In the genomic region with DNA sequence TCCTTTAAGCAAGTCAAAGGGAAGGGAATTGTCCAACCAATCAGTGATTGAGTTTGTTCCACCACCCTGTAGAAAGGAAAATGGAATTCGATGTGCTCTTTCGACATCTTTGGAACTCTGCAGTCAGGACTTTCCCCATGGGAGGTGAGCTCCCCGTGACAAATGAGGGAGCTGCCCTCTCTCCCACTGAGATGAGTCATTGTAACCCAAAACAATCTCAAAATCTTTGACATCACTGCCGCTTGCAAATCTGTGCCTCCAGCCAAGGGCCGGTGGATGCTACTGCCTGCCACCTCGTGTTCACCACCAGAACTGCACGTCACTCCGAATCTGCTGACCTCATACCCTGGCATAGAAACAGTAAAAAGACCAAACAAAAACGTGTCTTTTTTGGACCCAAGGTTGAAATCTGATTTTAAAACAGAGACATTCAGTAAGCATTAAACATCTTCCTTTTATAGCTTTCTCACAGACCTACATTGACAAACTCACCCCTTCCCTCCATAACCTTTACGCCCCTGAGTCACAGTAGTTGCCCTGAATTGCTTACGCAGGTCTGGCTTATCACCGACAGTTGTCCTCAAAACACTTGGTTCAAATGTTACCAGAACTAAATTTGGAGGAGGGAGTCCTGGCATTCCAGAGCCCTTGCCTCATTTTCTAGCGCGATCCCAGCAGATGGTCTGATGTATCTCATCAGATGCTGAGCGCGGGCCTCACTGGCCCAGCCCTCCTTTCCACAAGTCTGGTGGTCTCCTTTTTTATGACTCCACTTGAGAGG, we compare ENCODE assay signal across 9 cellular contexts.
DNase-seq lines count a peak whose midpoint lies in the region; ATAC-seq, FAIRE-seq and TF ChIP-seq lines count a peak whose summit lies in the region.
"Had no signal": no experiment of that assay in that cellular context is flagged by ENCODE, and none has a peak within 500 bp of the region (broad histone marks: within the 10 kb centered on the region; RNA-seq: fewer than 3 reads in every experiment).

No MANE protein-coding gene starts in this region.

- peak overlapping the region in 1 of 11 experiments; percentile 12; a peak in 1 of 22 replicates for H3K9ac ChIP-seq in BLaER1 treated with 17β-estradiol and CSF1 and Interleukin-3, amounts not matched to agents 10 nM and 100 nM
- H3K9ac ChIP-seq in endothelial cell of umbilical vein (replicated peaks; ENCODE audit: extremely low read depth, insufficient read depth, low read length) = peak overlapping the region; percentile 45

- H3K36me3 ChIP-seq in BLaER1 treated with 17β-estradiol and CSF1 and Interleukin-3, amounts not matched to agents 10 nM and 100 nM = no peaks in the 10 kb centered on the region
- H3K36me3 ChIP-seq in endothelial cell of umbilical vein (ENCODE audit: control insufficient read depth in 2 of 2, extremely low read depth in 1 of 2, insufficient read depth in 2 of 2, low read length in 2 of 2) = peaks cover 3 to 4% of the 10 kb centered on the region in 2 experiments

- BruUV-seq in endothelial cell of umbilical vein (replicated peaks; lab: Mats Ljungman, UMichigan) = no TSS peak

- peaks cover 0 to 5% (median 0%) of the 10 kb centered on the region in 11 experiments; a peak in 1 of 22 replicates for H4K20me1 ChIP-seq in BLaER1 treated with 17β-estradiol and CSF1 and Interleukin-3, amounts not matched to agents 10 nM and 100 nM
- no peaks in the 10 kb centered on the region for H4K20me1 ChIP-seq in endothelial cell of umbilical vein (replicated peaks; ENCODE audit: control insufficient read depth, extremely low read depth, insufficient read depth, low read length)

- H3K4me2 ChIP-seq in BLaER1 treated with 17β-estradiol and CSF1 and Interleukin-3, amounts not matched to agents 10 nM and 100 nM = peak overlapping the region; percentile 3 to 83 (median 60); a peak in 21 of 22 replicates
- peak overlapping the region; percentile 6 for H3K4me2 ChIP-seq in endothelial cell of umbilical vein (ENCODE audit: insufficient read depth, low read length)

- dilution Hi-C loops in endothelial cell of umbilical vein (cut with MboI; ENCODE audit: extremely low pct_ligation_motif_present, low sequenced_read_pairs) = no loop called here

- no peak overlapping the region for H3K4me3 ChIP-seq in BLaER1 treated with 17β-estradiol and CSF1 and Interleukin-3, amounts not matched to agents 10 nM and 100 nM
- no peak overlapping the region for H3K4me3 ChIP-seq in endothelial cell of umbilical vein (replicated peaks in 1 of 3; ENCODE audit: insufficient read depth in 1 of 3, low read depth in 1 of 3, low read length in 3 of 3)

- intact Hi-C loops in endothelial cell of umbilical vein (cut with micrococcal nuclease) = loop anchor here (1.0 kb wide), 5 partner anchors 8 to 190 kb away; no protein-coding TSS in a partner anchor

- no peak overlapping the region for H2AFZ ChIP-seq in endothelial cell of umbilical vein (ENCODE audit: low read depth, low read length)

- no peaks in the 10 kb centered on the region for H3K9me1 ChIP-seq in endothelial cell of umbilical vein (replicated peaks; ENCODE audit: control insufficient read depth, extremely low read depth, insufficient read depth, low read length)

- ATAC-seq in GM18909 (IDR thresholded peaks at IDR 0.05; ENCODE audit: poor library complexity, unreplicated experiment) (peak; percentile 92), HG03139 (IDR thresholded peaks at IDR 0.05; ENCODE audit: unreplicated experiment) (peak; percentile 85)

- H3K27ac ChIP-seq in BLaER1 treated with 17β-estradiol and CSF1 and Interleukin-3, amounts not matched to agents 10 nM and 100 nM = peak overlapping the region in 3 of 11 experiments; percentile 11 to 45 (median 19); a peak in 3 of 22 replicates
- H3K27ac ChIP-seq in endothelial cell of umbilical vein (ENCODE audit: insufficient read depth, low read depth, low read length) = peak overlapping the region; percentile 97

- peaks cover 13 to 71% (median 56%) of the 10 kb centered on the region in 10 experiments for H3K4me1 ChIP-seq in BLaER1 treated with 17β-estradiol and CSF1 and Interleukin-3, amounts not matched to agents 10 nM and 100 nM
- peaks cover 53% of the 10 kb centered on the region for H3K4me1 ChIP-seq in endothelial cell of umbilical vein (ENCODE audit: control insufficient read depth, extremely low read depth, insufficient read depth, low read length)

- peak; percentile 95 for FAIRE-seq in endothelial cell of umbilical vein (lab: Jason Lieb, UNC)
- FAIRE-seq: colon had no signal

- DNase-seq in NCI-H345 treated with DMSO at 0.1 percent for 48 hours (lab: John Stamatoyannopoulos, UW; ENCODE audit: unreplicated experiment) (peak; percentile 34), endothelial cell of umbilical vein (ENCODE audit: low read depth, low spot score) (peak; percentile 93), midbrain (lab: John Stamatoyannopoulos, UW) (peak; percentile 86)
- peak; percentile 7 to 13 for DNase-seq in activated CD8-positive, alpha-beta memory T cell treated with anti-CD3 and anti-CD28 coated beads for 4 hours (ENCODE audit: low read depth in 2 of 2)
- peak; percentile 42 to 49 for DNase-seq in stimulated activated CD8-positive, alpha-beta memory T cell treated with anti-CD3 and anti-CD28 coated beads, Interleukin-15, amount 100 ng/mL, for 48 hours (ENCODE audit: low read depth in 2 of 2)

- H3K9me3 ChIP-seq in BLaER1 treated with 17β-estradiol and CSF1 and Interleukin-3, amounts not matched to agents 10 nM and 100 nM (replicated peaks in 1 of 11) = peaks cover 0 to 3% (median 0%) of the 10 kb centered on the region in 11 experiments; a peak in 2 of 22 replicates
- H3K9me3 ChIP-seq in endothelial cell of umbilical vein (replicated peaks; ENCODE audit: control insufficient read depth, insufficient read depth, low read length) = no peaks in the 10 kb centered on the region

- no peak for TF ChIP-seq POLR2A in endothelial cell of umbilical vein (IDR thresholded peaks at IDR 0.05; ENCODE audit: low read depth, low read length)

- CTCF ChIA-PET in endothelial cell of umbilical vein (lab: Charles Lee) = interaction anchor here (0.8 to 4.3 kb wide), 21 partner anchors 8 to 189 kb away, joined by 3 to 43 read pairs (median 4); partner anchors contain the start of genes COL4A1 and COL4A2

- POLR2A ChIA-PET in endothelial cell of umbilical vein (lab: Charles Lee) = no interaction called here

- H3K27me3 ChIP-seq in BLaER1 treated with 17β-estradiol and CSF1 and Interleukin-3, amounts not matched to agents 10 nM and 100 nM = peaks cover 0 to 72% (median 0%) of the 10 kb centered on the region in 11 experiments; a peak in 10 of 22 replicates
- H3K27me3 ChIP-seq in endothelial cell of umbilical vein (ENCODE audit: control insufficient read depth in 2 of 2, insufficient read depth in 2 of 2, low read length in 2 of 2) = no peaks in the 10 kb centered on the region

- peaks cover 3% of the 10 kb centered on the region for H3K79me2 ChIP-seq in endothelial cell of umbilical vein (ENCODE audit: control insufficient read depth, insufficient read depth, low read length)

- peak; percentile 88 for TF ChIP-seq CTCF in endothelial cell of umbilical vein (IDR thresholded peaks at IDR 0.05; ENCODE audit: extremely low read depth in 1 of 2, insufficient read depth in 1 of 2, low read depth in 1 of 2, low read length in 2 of 2)

TF ChIP-seq in endothelial cell of umbilical vein, 7 proteins besides CTCF, POLR2A, EP300 and RAD21:
- peak; percentile 83 for TF ChIP-seq FOS (IDR thresholded peaks at IDR 0.05; ENCODE audit: borderline replicate concordance, insufficient read depth, low read length)
- TF ChIP-seq JUN (IDR thresholded peaks at IDR 0.05; ENCODE audit: borderline replicate concordance, insufficient read depth, insufficient read length, low read depth) = peak; percentile 92
- peak; percentile 77 for TF ChIP-seq GATA2 (IDR thresholded peaks at IDR 0.05; ENCODE audit: insufficient read depth, insufficient read length, low read depth, low read length)
- no peak for TF ChIP-seq MYC (IDR thresholded peaks at IDR 0.05; ENCODE audit: low read depth, low read length)
- peak; percentile 60 for TF ChIP-seq POLR2AphosphoS5 (IDR thresholded peaks at IDR 0.05; ENCODE audit: insufficient read depth, low read depth, low read length)
- peak; percentile 22 for TF ChIP-seq MAX (IDR thresholded peaks at IDR 0.05; ENCODE audit: insufficient read depth, insufficient read length)

Comparison
In these comparisons a context has a peak if more than half of its experiments do, and no peak if none do; other contexts are left out.
1. DNase-seq: peak in every context shown above with its lines; median percentile 93 in endothelial cell of umbilical vein; 86 in midbrain; 46 in stimulated activated CD8-positive, alpha-beta memory T cell treated with anti-CD3 and anti-CD28 coated beads, Interleukin-15, amount 100 ng/mL, for 48 hours; 34 in NCI-H345 treated with DMSO at 0.1 percent for 48 hours; 10 in activated CD8-positive, alpha-beta memory T cell treated with anti-CD3 and anti-CD28 coated beads for 4 hours.